Comparison of ENCODE assay signal across 8 cellular contexts in genomic region chr6:41779793-41780622, GRCh38. TPM values are rescaled to one million over a fixed set of nuclear protein-coding genes. Genes with fewer than 3 reads are reported as not detected.
A peak's percentile ranks its signal among the peaks of the same experiment; 100 is the strongest.
DNase-seq lines count a peak whose midpoint lies in the region; ATAC-seq, FAIRE-seq and TF ChIP-seq lines count a peak whose summit lies in the region.

Gene FRS3, minus strand, starts transcription at chr6:41779900. Its CDS starts 2,913 bp downstream, at chr6:41776987.

- peak within 1 kb of the TSS; percentile 86 for H3K27ac Mint-ChIP-seq in endothelial cell (ENCODE audit: unreplicated experiment)

- peaks cover 40% of the 10 kb centered on the region for H3K4me1 Mint-ChIP-seq in endothelial cell (ENCODE audit: unreplicated experiment)

- H3K4me3 Mint-ChIP-seq in endothelial cell (ENCODE audit: unreplicated experiment), result peak within 1 kb of the TSS; percentile 97

- H3K27me3 Mint-ChIP-seq in endothelial cell (ENCODE audit: unreplicated experiment), result peaks cover 5% of the 10 kb centered on the region

- peak; percentile 91 for TF ChIP-seq CTCF in endothelial cell (IDR thresholded peaks at IDR 0.05; ENCODE audit: unreplicated experiment)

- no peaks in the 10 kb centered on the region for H3K9me3 Mint-ChIP-seq in endothelial cell (ENCODE audit: unreplicated experiment)

- H3K36me3 Mint-ChIP-seq in endothelial cell (ENCODE audit: low read depth, unreplicated experiment), result peaks cover 21% of the 10 kb centered on the region

- peak; percentile 86 for ATAC-seq in GM21381 (IDR thresholded peaks at IDR 0.05; ENCODE audit: unreplicated experiment)

- DNase-seq in D341Med (ENCODE audit: low spot score) (peak; percentile 96), HTR-8/SVneo (ENCODE audit: insufficient read length, low spot score) (peak; percentile 91), NOMO-1 treated with dmso at 0.1 percent for 144 hours (lab: John Stamatoyannopoulos, UW; ENCODE audit: unreplicated experiment) (peak; percentile 92), endothelial cell (ENCODE audit: low spot score) (peak; percentile 100), middle frontal gyrus (ENCODE audit: extremely low spot score, low spot score) (peak; percentile 97)
- peak; percentile 98 for DNase-seq in activated CD8-positive, alpha-beta memory T cell treated with anti-CD3 and anti-CD28 coated beads, Interleukin-2, amount 50 U/mL, for 24 hours (ENCODE audit: extremely low read depth)
- DNase-seq in stimulated activated CD8-positive, alpha-beta memory T cell treated with anti-CD3 and anti-CD28 coated beads, Interleukin-2, amount 100 ng/mL, for 1 hour (ENCODE audit: low read depth in 2 of 2), result peak; percentile 98 to 99

- peak; percentile 95 for FAIRE-seq in HTR-8/SVneo (lab: Jason Lieb, UNC)

RNA-seq across cellular contexts. Expression of gene FRS3, which starts in this region (rescaled TPM):
- 8.8 TPM for total RNA-seq in endothelial cell (ENCODE audit: unreplicated experiment)

Comparison
In these comparisons a context has a peak if more than half of its experiments do, and no peak if none do; other contexts are left out.
1. Peak in every context shown above with its lines: DNase-seq and ATAC-seq.